Comparison of ENCODE assay signal across 8 cellular contexts in the genomic region with DNA sequence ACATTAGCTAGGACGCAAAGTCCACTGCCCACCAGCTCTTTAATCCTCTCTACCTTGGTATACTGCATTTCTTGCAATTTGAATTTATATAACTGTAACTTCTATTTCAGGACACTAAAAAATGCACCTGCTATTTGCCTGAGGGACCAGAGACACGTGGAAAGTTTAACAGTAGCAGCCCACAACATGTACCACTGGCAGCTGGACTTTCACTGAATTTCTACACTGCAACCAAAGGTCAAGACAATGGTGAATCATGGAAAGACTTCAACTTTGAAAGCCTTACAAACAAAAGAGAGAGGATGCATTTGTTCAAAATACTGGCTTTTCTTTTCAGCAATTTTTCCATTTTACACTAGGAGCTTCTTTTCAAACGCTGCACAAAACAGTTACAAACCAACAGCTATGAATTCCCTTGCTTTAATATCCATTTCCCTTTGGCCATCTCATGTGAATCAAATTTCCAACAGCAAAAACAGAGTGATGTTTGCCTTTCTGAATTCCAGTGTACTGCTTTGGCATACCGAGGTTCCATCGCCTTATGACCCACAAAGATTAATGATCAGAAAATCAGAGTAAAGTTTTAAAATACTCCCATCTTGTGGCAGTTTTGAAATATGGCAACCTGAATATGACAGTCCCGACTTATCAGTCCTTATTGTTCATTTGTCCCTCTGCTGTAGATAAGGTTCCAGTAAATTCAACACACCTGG. TPM values are rescaled to one million over a fixed set of nuclear protein-coding genes. Genes with fewer than 3 reads are reported as not detected.
DNase-seq lines count a peak whose midpoint lies in the region; ATAC-seq and TF ChIP-seq lines count a peak whose summit lies in the region.

No MANE protein-coding gene starts in this region.

- H2AFZ ChIP-seq in GM23338, result no peak overlapping the region

- no peak overlapping the region for H3K4me3 ChIP-seq in GM23338
- H3K4me3 ChIP-seq in heart right ventricle, result no peak overlapping the region
- no peak overlapping the region for H3K4me3 ChIP-seq in skeletal muscle cell (ENCODE audit: low read depth, low read length)

- H3K9me3 Mint-ChIP-seq in GM23338, result no peaks in the 10 kb centered on the region
- H3K9me3 Mint-ChIP-seq in activated CD8-positive, alpha-beta T cell treated with anti-CD3 and anti-CD28 coated beads, Interleukin-2, amount 10 ng/mL, durations not matched to agents 7 days and 5 days (ENCODE audit: insufficient read depth), result no peaks in the 10 kb centered on the region

- peak; percentile 55 to 59 for TF ChIP-seq CTCF in GM23338 (conservative IDR thresholded peaks at IDR 0.05; ENCODE audit: low read depth in 2 of 2)
- peak in 8 of 9 donors; percentile 23 to 67 (median 58) for TF ChIP-seq CTCF in heart right ventricle (IDR thresholded peaks at IDR 0.05)

- peaks cover 2% of the 10 kb centered on the region; the same call in 1 of the 2 replicates for H3F3A ChIP-seq in GM23338 (replicated peaks; ENCODE audit: low read depth)

- intact Hi-C loops in heart right ventricle (cut with DNase I), result loop anchor here in 9 of 10 donors (2.0 to 10.0 kb wide), 8 partner anchors 70 to 447 kb away; partner anchors contain the start of gene ATOH7 (in 1 of the 9)

- no peaks in the 10 kb centered on the region for H3K9me3 ChIP-seq in heart right ventricle

- no peaks in the 10 kb centered on the region for H4K20me1 ChIP-seq in GM23338 (replicated peaks; ENCODE audit: insufficient read depth)

- no peaks in the 10 kb centered on the region for H3K27me3 ChIP-seq in GM23338 (ENCODE audit: insufficient read depth)
- no peaks in the 10 kb centered on the region for H3K27me3 ChIP-seq in heart right ventricle

- DNase-seq in DMS53 treated with DMSO at 0.1 percent for 48 hours (lab: John Stamatoyannopoulos, UW; ENCODE audit: unreplicated experiment) (peak; percentile 72), GM23338 (ENCODE audit: low spot score) (peak; percentile 42), NCI-H1048 (lab: John Stamatoyannopoulos, UW) (peak; percentile 10), heart right ventricle (no peak), skeletal muscle cell (ENCODE audit: low read depth) (peak; percentile 12), NCI-H2029 (lab: John Stamatoyannopoulos, UW) (no peak)
- DNase-seq in activated CD8-positive, alpha-beta T cell treated with anti-CD3 and anti-CD28 coated beads, Interleukin-2, amount 10 ng/mL, durations not matched to agents 7 days and 5 days, result no peak

- ATAC-seq in GM23338, result peak; percentile 37; the same call in 1 of the 3 replicates
- peak; percentile 49 for ATAC-seq in activated CD8-positive, alpha-beta T cell treated with anti-CD3 and anti-CD28 coated beads, Interleukin-2, amount 10 ng/mL, durations not matched to agents 7 days and 5 days
- ATAC-seq in heart right ventricle, result peak in 7 of 8 donors; percentile 52 to 78 (median 70)
- ATAC-seq in GM21526 (IDR thresholded peaks at IDR 0.05; ENCODE audit: low FRiP score, unreplicated experiment), result no peak

- CTCF ChIA-PET in activated CD8-positive, alpha-beta T cell treated with anti-CD3 and anti-CD28 coated beads, Interleukin-2, amount 10 ng/mL, durations not matched to agents 7 days and 5 days (lab: Charles Lee), result interaction anchor here (0.7 to 5.0 kb wide), 34 partner anchors 9 to 605 kb away, joined by 3 to 88 read pairs (median 5); partner anchors contain the start of genes HNRNPH3 and PBLD

- peaks cover 5% of the 10 kb centered on the region; the same call in 1 of the 2 replicates for H3K4me1 ChIP-seq in GM23338 (ENCODE audit: insufficient read depth)
- peaks cover 0 to 11% (median 0%) of the 10 kb centered on the region in 9 donors for H3K4me1 ChIP-seq in heart right ventricle

- H3K4me1 Mint-ChIP-seq in GM23338, result peaks cover 7% of the 10 kb centered on the region
- H3K4me1 Mint-ChIP-seq in activated CD8-positive, alpha-beta T cell treated with anti-CD3 and anti-CD28 coated beads, Interleukin-2, amount 10 ng/mL, durations not matched to agents 7 days and 5 days (ENCODE audit: low read depth), result no peaks in the 10 kb centered on the region

- H3K27me3 Mint-ChIP-seq in GM23338 (ENCODE audit: insufficient read depth, low read depth, poor library complexity), result peaks cover 5% of the 10 kb centered on the region
- H3K27me3 Mint-ChIP-seq in activated CD8-positive, alpha-beta T cell treated with anti-CD3 and anti-CD28 coated beads, Interleukin-2, amount 10 ng/mL, durations not matched to agents 7 days and 5 days (ENCODE audit: low read depth), result no peaks in the 10 kb centered on the region

- no peaks in the 10 kb centered on the region for H3K36me3 Mint-ChIP-seq in GM23338 (ENCODE audit: low read depth)
- H3K36me3 Mint-ChIP-seq in activated CD8-positive, alpha-beta T cell treated with anti-CD3 and anti-CD28 coated beads, Interleukin-2, amount 10 ng/mL, durations not matched to agents 7 days and 5 days (ENCODE audit: low read depth), result no peaks in the 10 kb centered on the region

- no peak overlapping the region for H3K27ac Mint-ChIP-seq in GM23338
- H3K27ac Mint-ChIP-seq in activated CD8-positive, alpha-beta T cell treated with anti-CD3 and anti-CD28 coated beads, Interleukin-2, amount 10 ng/mL, durations not matched to agents 7 days and 5 days, result no peak overlapping the region

- no peak overlapping the region for H3K27ac ChIP-seq in GM23338 (ENCODE audit: low read depth)
- no peak overlapping the region for H3K27ac ChIP-seq in heart right ventricle

- no peaks in the 10 kb centered on the region for H3K9me2 ChIP-seq in GM23338 (ENCODE audit: insufficient read depth)

- no peak overlapping the region for H3K4me3 Mint-ChIP-seq in GM23338
- H3K4me3 Mint-ChIP-seq in activated CD8-positive, alpha-beta T cell treated with anti-CD3 and anti-CD28 coated beads, Interleukin-2, amount 10 ng/mL, durations not matched to agents 7 days and 5 days, result no peak overlapping the region

- no peak overlapping the region for H3K4me2 ChIP-seq in GM23338

- 46 to 53% methylated on average over 6 of the region's 6 CpGs for WGBS in heart right ventricle, 2 donors

- POLR2A ChIA-PET in activated CD8-positive, alpha-beta T cell treated with anti-CD3 and anti-CD28 coated beads, Interleukin-2, amount 10 ng/mL, durations not matched to agents 7 days and 5 days (lab: Charles Lee), result no interaction called here

- H3K36me3 ChIP-seq in GM23338 (ENCODE audit: insufficient read depth), result no peaks in the 10 kb centered on the region
- no peaks in the 10 kb centered on the region for H3K36me3 ChIP-seq in heart right ventricle

- H3K79me2 ChIP-seq in GM23338 (replicated peaks; ENCODE audit: insufficient read depth), result no peaks in the 10 kb centered on the region

RNA-seq across cellular contexts. Expression of gene HNRNPH3, which starts 29.9 kb away (rescaled TPM):
- total RNA-seq in GM23338 (2014; rRNA removed; shearing (Covaris generic)), result 87.2 and 87.4 TPM in 2 replicates
- polyA plus RNA-seq in GM23338 (2016; fragmentation: Nextera tagmentation; extraction: Ambion mirVana) (324 and 367 TPM in 2 replicates), heart right ventricle (100 to 1,000 TPM; 106 to 146 TPM)
- total RNA-seq in activated CD8-positive, alpha-beta T cell treated with anti-CD3 and anti-CD28 coated beads, Interleukin-2, amount 10 ng/mL, durations not matched to agents 7 days and 5 days, result 100 to 1,000 TPM; 114 to 122 TPM
- total RNA-seq in heart right ventricle, result 100 to 1,000 TPM in 6 of 10 donors, 10 to 100 TPM in 4; 81.8 to 130 (median 105) TPM

RNA-seq across cellular contexts. Expression of gene PBLD, which starts 30.8 kb away (rescaled TPM):
- total RNA-seq in GM23338 (2014; rRNA removed; shearing (Covaris generic)), result 0.90 and 1.2 TPM in 2 replicates
- polyA plus RNA-seq in GM23338 (2016; fragmentation: Nextera tagmentation; extraction: Ambion mirVana) (1.1 and 1.5 TPM in 2 replicates), heart right ventricle (1 to 10 TPM; 1.3 to 1.8 TPM)
- 1 to 10 TPM in 1 of 2 experiments, under 1 TPM in 1; 0.97 to 1.3 TPM for total RNA-seq in activated CD8-positive, alpha-beta T cell treated with anti-CD3 and anti-CD28 coated beads, Interleukin-2, amount 10 ng/mL, durations not matched to agents 7 days and 5 days
- total RNA-seq in heart right ventricle, result 1 to 10 TPM; 2.6 to 8.1 (median 6.1) TPM

Comparison
In these comparisons a context has a peak if more than half of its experiments do, and no peak if none do; other contexts are left out.
1. DNase-seq: peak in DMS53 treated with DMSO at 0.1 percent for 48 hours (single experiment), GM23338 (single experiment), NCI-H1048 (single experiment) and skeletal muscle cell (single experiment); none in activated CD8-positive, alpha-beta T cell treated with anti-CD3 and anti-CD28 coated beads, Interleukin-2, amount 10 ng/mL, durations not matched to agents 7 days and 5 days (single experiment), heart right ventricle (0 of 2) and NCI-H2029 (single experiment).